Comparison of ENCODE assay signal across 8 cellular contexts in genomic region chr6:143449731-143450452, GRCh38. TPM values are rescaled to one million over a fixed set of nuclear protein-coding genes. Genes with fewer than 3 reads are reported as not detected.
DNase-seq lines count a peak whose midpoint lies in the region; ATAC-seq and TF ChIP-seq lines count a peak whose summit lies in the region.

No MANE protein-coding gene starts in this region.

- peak overlapping the region; percentile 96 for H3K27ac Mint-ChIP-seq in CD8-positive, alpha-beta T cell

- WGBS in lower leg skin, 2 donors, result 5 to 6% methylated on average over 18 of the region's 18 CpGs

- no peaks in the 10 kb centered on the region for H3K36me3 ChIP-seq in CD8-positive, alpha-beta T cell (ENCODE audit: insufficient read depth, low read length)
- no peaks in the 10 kb centered on the region for H3K36me3 ChIP-seq in colonic mucosa

- no peaks in the 10 kb centered on the region for H3K27me3 ChIP-seq in CD8-positive, alpha-beta T cell (ENCODE audit: insufficient read depth, low read length)
- no peaks in the 10 kb centered on the region for H3K27me3 ChIP-seq in colonic mucosa

- no peaks in the 10 kb centered on the region for H3K9me3 ChIP-seq in CD8-positive, alpha-beta T cell (ENCODE audit: low read length)
- no peaks in the 10 kb centered on the region for H3K9me3 ChIP-seq in colonic mucosa

- intact Hi-C loops in CD8-positive, alpha-beta T cell (cut with DNase I, micrococcal nuclease), result loop anchor here (1.0 to 10.0 kb wide), 13 partner anchors 61 to 1303 kb away; partner anchors contain the start of genes AIG1 (in 2 of the 2), LTV1 (in 2 of the 2), NMBR (in 2 of the 2) and VTA1 (in 2 of the 2)
- intact Hi-C loops in colonic mucosa (cut with DNase I) (no loop called here), lower leg skin (cut with DNase I; ENCODE audit: low total_unique reads) (no loop called here)

- CTCF ChIA-PET in CD8-positive, alpha-beta T cell (lab: Charles Lee), result interaction anchor here (1.0 kb wide), 1 partner anchor 501 kb away, joined by 3 read pairs; no protein-coding TSS in a partner anchor

- H3K27me3 Mint-ChIP-seq in CD8-positive, alpha-beta T cell (ENCODE audit: low read depth), result no peaks in the 10 kb centered on the region

- DNase-seq in CD8-positive, alpha-beta T cell, result peak; percentile 16 to 62 (median 47)
- DNase-seq in HS-27A (ENCODE audit: low read depth) (peak; percentile 40), T-helper 22 cell (ENCODE audit: low read depth) (peak; percentile 13), colonic mucosa (peak; percentile 58), lower leg skin (ENCODE audit: low spot score in 2 of 2) (peak in 1 of 2 donors; percentile 37), 8988T (no peak)
- DNase-seq in stimulated activated naive CD8-positive, alpha-beta T cell treated with anti-CD3 and anti-CD28 coated beads, Interleukin-15, Interleukin-2, amounts not matched to agents 100 U/mL and 50 U/mL, for 24 hours, result peak; percentile 37

- peak overlapping the region; percentile 86 for H3K4me3 ChIP-seq in CD8-positive, alpha-beta T cell (ENCODE audit: low read depth, low read length)
- H3K4me3 ChIP-seq in colonic mucosa, result peak overlapping the region; percentile 61
- H3K4me3 ChIP-seq in lower leg skin (ENCODE audit: low read depth, poor library complexity, severe bottlenecking), result peak overlapping the region; percentile 66

- TF ChIP-seq POLR2A in lower leg skin (IDR thresholded peaks at IDR 0.05), result no peak

- peak; percentile 13 for ATAC-seq in CD8-positive, alpha-beta T cell
- ATAC-seq in GM19397 (IDR thresholded peaks at IDR 0.05; ENCODE audit: unreplicated experiment), result peak; percentile 8
- peak; percentile 10 for ATAC-seq in stimulated activated naive CD8-positive, alpha-beta T cell treated with anti-CD3 and anti-CD28 coated beads, Interleukin-15, Interleukin-2, amounts not matched to agents 100 U/mL and 50 U/mL, for 24 hours

- no peak for TF ChIP-seq CTCF in CD8-positive, alpha-beta T cell (IDR thresholded peaks at IDR 0.05)
- TF ChIP-seq CTCF in colonic mucosa (IDR thresholded peaks at IDR 0.05), result no peak
- TF ChIP-seq CTCF in lower leg skin (IDR thresholded peaks at IDR 0.05), result no peak

- H3K4me3 Mint-ChIP-seq in CD8-positive, alpha-beta T cell, result peak overlapping the region; percentile 100

- no peaks in the 10 kb centered on the region for H3K9me3 Mint-ChIP-seq in CD8-positive, alpha-beta T cell

- peaks cover 51% of the 10 kb centered on the region for H3K4me1 Mint-ChIP-seq in CD8-positive, alpha-beta T cell (ENCODE audit: low read depth)

- H3K36me3 Mint-ChIP-seq in CD8-positive, alpha-beta T cell, result peaks cover 23% of the 10 kb centered on the region

- peak overlapping the region; percentile 68 to 92 for H3K9ac ChIP-seq in colonic mucosa (ENCODE audit: low read depth in 2 of 2, low read length in 2 of 2)

- H3K27ac ChIP-seq in CD8-positive, alpha-beta T cell (ENCODE audit: low read depth, low read length), result peak overlapping the region; percentile 62
- peak overlapping the region; percentile 56 for H3K27ac ChIP-seq in colonic mucosa

- H3K4me1 ChIP-seq in CD8-positive, alpha-beta T cell (ENCODE audit: insufficient read depth, low read length), result peaks cover 21% of the 10 kb centered on the region
- no peaks in the 10 kb centered on the region for H3K4me1 ChIP-seq in colonic mucosa

- POLR2A ChIA-PET in CD8-positive, alpha-beta T cell (lab: Charles Lee), result interaction anchor here (0.6 to 1.7 kb wide), 11 partner anchors 8 to 509 kb away, joined by 3 to 9 read pairs (median 4); partner anchors contain the start of genes FUCA2 and LTV1

RNA-seq across cellular contexts. Expression of gene ADAT2, which starts 0.6 kb away (rescaled TPM):
- 10 to 100 TPM; 18.8 to 19.9 TPM for total RNA-seq in CD8-positive, alpha-beta T cell
- total RNA-seq in colonic mucosa (1 to 10 TPM; 4.6 to 5.7 TPM), lower leg skin (1 to 10 TPM; 2.2 to 5.3 (median 3.9) TPM)

RNA-seq across cellular contexts. Expression of gene PEX3, which starts 0.7 kb away (rescaled TPM):
- total RNA-seq in CD8-positive, alpha-beta T cell, result 10 to 100 TPM; 10.5 to 11.6 TPM
- 10 to 100 TPM in 1 of 2 donors, 1 to 10 TPM in 1; 9.1 to 11.1 TPM for total RNA-seq in colonic mucosa
- 10 to 100 TPM; 15.5 to 22.4 (median 18.4) TPM for total RNA-seq in lower leg skin

Comparison
In these comparisons a context has a peak if more than half of its experiments do, and no peak if none do; other contexts are left out.
1. intact Hi-C loops: an anchor here in CD8-positive, alpha-beta T cell (1.0 to 10.0 kb wide); none called in colonic mucosa and lower leg skin.